ENCODE assay signal across 2 cellular contexts in genomic region chr11:47354913-47355282, GRCh38.
TF ChIP-seq lines count a peak whose summit lies in the region.

No MANE protein-coding gene starts in this region.

TF ChIP-seq in IMR-90, 13 proteins besides CTCF, POLR2A, EP300 and RAD21:
- TF ChIP-seq USF2 (IDR thresholded peaks at IDR 0.05; ENCODE audit: low read depth, low read length): no peak
- TF ChIP-seq FOS (IDR thresholded peaks at IDR 0.05; ENCODE audit: low read depth, low read length): no peak
- TF ChIP-seq NFE2L2 (IDR thresholded peaks at IDR 0.05; ENCODE audit: low read depth, low read length): no peak
- TF ChIP-seq BHLHE40 (IDR thresholded peaks at IDR 0.05; ENCODE audit: low read depth, low read length): no peak

TF ChIP-seq in HepG2, 621 proteins besides CTCF, POLR2A, EP300 and RAD21:
- TF ChIP-seq HNRNPK (IDR thresholded peaks at IDR 0.05; ENCODE audit: low read depth, low read length, poor library complexity, severe bottlenecking) (peak; percentile 74), TFAP4 (IDR thresholded peaks at IDR 0.05; ENCODE audit: borderline replicate concordance, low read depth) (no peak), CAMTA2 (CRISPR knock-in tag; IDR thresholded peaks at IDR 0.05; ENCODE audit: borderline replicate concordance) (no peak), MAFK (conservative IDR thresholded peaks at IDR 0.05 in 1 of 2, IDR thresholded peaks at IDR 0.05 in 1 of 2; ENCODE audit: low read length in 2 of 2) (no peak), ZBTB2 (CRISPR knock-in tag; IDR thresholded peaks at IDR 0.05; ENCODE audit: low read depth) (no peak), HNF4G (IDR thresholded peaks at IDR 0.05; ENCODE audit: borderline replicate concordance, low read depth, low read length) (no peak), HNF4G (CRISPR knock-in tag; IDR thresholded peaks at IDR 0.05; ENCODE audit: borderline replicate concordance, low read depth) (0 out of 2 replicates have a peak, but pooled peaks have one; percentile 36), NFATC3 (CRISPR knock-in tag; IDR thresholded peaks at IDR 0.05) (no peak), NFKB2 (CRISPR knock-in tag; IDR thresholded peaks at IDR 0.05; ENCODE audit: borderline replicate concordance) (no peak), NFIB (CRISPR knock-in tag; IDR thresholded peaks at IDR 0.05; ENCODE audit: borderline replicate concordance) (no peak), ZNF224 (CRISPR knock-in tag; IDR thresholded peaks at IDR 0.05) (no peak), CCDC6 (CRISPR knock-in tag; IDR thresholded peaks at IDR 0.05) (0 out of 2 replicates have a peak, but pooled peaks have one; percentile 4), ZNF749 (CRISPR knock-in tag; IDR thresholded peaks at IDR 0.05; ENCODE audit: borderline replicate concordance) (no peak), PCBP1 (IDR thresholded peaks at IDR 0.05; ENCODE audit: borderline replicate concordance, low read depth, low read length) (0 out of 2 replicates have a peak, but pooled peaks have one; percentile 11), ZNF674 (CRISPR knock-in tag; IDR thresholded peaks at IDR 0.05; ENCODE audit: low read depth) (no peak), ZNF570 (CRISPR knock-in tag; IDR thresholded peaks at IDR 0.05; ENCODE audit: borderline replicate concordance) (no peak)
TF ChIP-seq in HepG2: peak in this region for 4.
